In genomic region chr6:104929348-104929747, GRCh38 we compare ENCODE assay signal across 12 cellular contexts. TPM values are rescaled to one million over a fixed set of nuclear protein-coding genes. Genes with fewer than 3 reads are reported as not detected.
"Had no signal": no experiment of that assay in that cellular context is flagged by ENCODE, and none has a peak within 500 bp of the region (broad histone marks: within the 10 kb centered on the region; RNA-seq: fewer than 3 reads in every experiment).

No MANE protein-coding gene starts in this region.

- H2AFZ ChIP-seq: GM23248 had no signal

- H3K36me3 ChIP-seq: HAP-1 had no signal

- H3K9me3 ChIP-seq: HAP-1 had no signal

- DNase-seq: GM23248, GOT3, H7, H9, HCEC 1CT, HFFc6 had no signal

- H3K4me3 ChIP-seq: GM23248, GM23338, HAP-1 had no signal

- H3K4me1 ChIP-seq: HAP-1 had no signal

- ATAC-seq: GM23338, HCT116 had no signal

- H3K27ac ChIP-seq: GM23248 had no signal

- FAIRE-seq: H1, H54 had no signal

- H3K9ac ChIP-seq: GM23248 had no signal

RNA-seq across cellular contexts. Expression of gene LIN28B, which starts 27.6 kb away (rescaled TPM):
- total RNA-seq: GM23248, H4, HFFc6 had no signal
- polyA plus RNA-seq: GM23248 had no signal
